In genomic region chr11:13668102-13668956, GRCh38 we compare ENCODE assay signal across 1 cellular context.
TF ChIP-seq lines count a peak whose summit lies in the region.

Gene FAR1 (plus strand): TSS chr11:13668668. CDS start chr11:13694766, 26,098 bp downstream.

TF ChIP-seq in HEK293, 187 proteins besides CTCF, POLR2A, EP300 and RAD21 (continued from another document):
- TF ChIP-seq REST (tag by site-specific recombination; IDR thresholded peaks at IDR 0.05) (no peak), ZNF585B (tag by site-specific recombination; IDR thresholded peaks at IDR 0.05) (no peak), ZNF362 (tag by site-specific recombination; IDR thresholded peaks at IDR 0.05) (no peak), ZNF561 (tag by site-specific recombination; IDR thresholded peaks at IDR 0.05; ENCODE audit: borderline replicate concordance) (peak; percentile 62; the same call in 1 of the 2 replicates), ZNF426 (tag by site-specific recombination; IDR thresholded peaks at IDR 0.05) (no peak), GFI1B (tag by site-specific recombination; IDR thresholded peaks at IDR 0.05) (no peak), ZIC2 (tag by site-specific recombination; IDR thresholded peaks at IDR 0.05) (peak; percentile 83), ZNF776 (tag by site-specific recombination; IDR thresholded peaks at IDR 0.05; ENCODE audit: borderline replicate concordance) (no peak), ZBTB21 (tag by site-specific recombination; IDR thresholded peaks at IDR 0.05) (no peak), ZNF560 (tag by site-specific recombination; IDR thresholded peaks at IDR 0.05; ENCODE audit: borderline replicate concordance) (no peak), ZNF843 (tag by site-specific recombination; IDR thresholded peaks at IDR 0.05) (no peak), ZNF335 (tag by site-specific recombination; conservative IDR thresholded peaks at IDR 0.05) (peak; percentile 38; the same call in 1 of the 2 replicates), ZBTB10 (tag by site-specific recombination; IDR thresholded peaks at IDR 0.05) (peak; percentile 45; the same call in 1 of the 2 replicates), SP7 (tag by site-specific recombination; IDR thresholded peaks at IDR 0.05) (no peak; the same call in 1 of the 2 replicates), ZEB2 (tag by site-specific recombination; IDR thresholded peaks at IDR 0.05) (peak; percentile 57; the same call in 1 of the 2 replicates), ZNF626 (tag by site-specific recombination; IDR thresholded peaks at IDR 0.05) (no peak), ZNF214 (tag by site-specific recombination; IDR thresholded peaks at IDR 0.05; ENCODE audit: borderline replicate concordance) (no peak), ATF2 (tag by site-specific recombination; IDR thresholded peaks at IDR 0.05; ENCODE audit: low read depth) (no peak), ZNF624 (tag by site-specific recombination; IDR thresholded peaks at IDR 0.05) (no peak), BCL11A (tag by site-specific recombination; IDR thresholded peaks at IDR 0.05; ENCODE audit: low read depth) (no peak), ZNF654 (tag by site-specific recombination; IDR thresholded peaks at IDR 0.05; ENCODE audit: low read depth) (no peak), ZNF677 (tag by site-specific recombination; IDR thresholded peaks at IDR 0.05) (no peak), ZBTB44 (tag by site-specific recombination; IDR thresholded peaks at IDR 0.05) (no peak), ZBTB6 (tag by site-specific recombination; IDR thresholded peaks at IDR 0.05) (no peak), ELK4 (IDR thresholded peaks at IDR 0.05; ENCODE audit: borderline replicate concordance, low read depth, low read length) (no peak), GLIS1 (tag by site-specific recombination; IDR thresholded peaks at IDR 0.05) (peak; percentile 29; the same call in 1 of the 2 replicates), TCF7L2 (IDR thresholded peaks at IDR 0.05; ENCODE audit: borderline replicate concordance, low read depth, low read length) (no peak), ZNF155 (tag by site-specific recombination; IDR thresholded peaks at IDR 0.05) (no peak), ZNF146 (tag by site-specific recombination; IDR thresholded peaks at IDR 0.05) (no peak), PRDM1 (tag by site-specific recombination; IDR thresholded peaks at IDR 0.05) (no peak), ZNF23 (tag by site-specific recombination; IDR thresholded peaks at IDR 0.05; ENCODE audit: borderline replicate concordance) (no peak), BCL6B (tag by site-specific recombination; IDR thresholded peaks at IDR 0.05) (no peak), ZNF692 (tag by site-specific recombination; IDR thresholded peaks at IDR 0.05) (peak; percentile 93), ZNF223 (tag by site-specific recombination; IDR thresholded peaks at IDR 0.05) (no peak), ZBTB20 (tag by site-specific recombination; IDR thresholded peaks at IDR 0.05) (no peak), MEIS1 (CRISPR knock-in tag; IDR thresholded peaks at IDR 0.05; ENCODE audit: borderline replicate concordance) (no peak), ZNF239 (tag by site-specific recombination; IDR thresholded peaks at IDR 0.05) (no peak), ZNF174 (tag by site-specific recombination; IDR thresholded peaks at IDR 0.05) (no peak), ZNF354C (tag by site-specific recombination; IDR thresholded peaks at IDR 0.05; ENCODE audit: borderline replicate concordance, low read depth) (no peak), ZNF324 (tag by site-specific recombination; IDR thresholded peaks at IDR 0.05) (no peak)
